In genomic region chr19:55385236-55385748, GRCh38 we compare ENCODE assay signal across 1 cellular context.
TF ChIP-seq lines count a peak whose summit lies in the region.

No MANE protein-coding gene starts in this region.

TF ChIP-seq in GM23338, 12 proteins besides CTCF, POLR2A, EP300 and RAD21 (continued from another document):
- TF ChIP-seq ZNF462 (CRISPR knock-in tag; IDR thresholded peaks at IDR 0.05) (no peak), JUNB (IDR thresholded peaks at IDR 0.05; ENCODE audit: unreplicated experiment) (no peak), POLR2AphosphoS5 (IDR thresholded peaks at IDR 0.05; ENCODE audit: low read depth) (no peak), ZNF114 (CRISPR knock-in tag; IDR thresholded peaks at IDR 0.05) (no peak), ETS1 (IDR thresholded peaks at IDR 0.05) (no peak; the same call in 1 of the 2 replicates), REST (IDR thresholded peaks at IDR 0.05; ENCODE audit: unreplicated experiment) (no peak)
